Comparison of ENCODE assay signal across 1 cellular context in the genomic region with DNA sequence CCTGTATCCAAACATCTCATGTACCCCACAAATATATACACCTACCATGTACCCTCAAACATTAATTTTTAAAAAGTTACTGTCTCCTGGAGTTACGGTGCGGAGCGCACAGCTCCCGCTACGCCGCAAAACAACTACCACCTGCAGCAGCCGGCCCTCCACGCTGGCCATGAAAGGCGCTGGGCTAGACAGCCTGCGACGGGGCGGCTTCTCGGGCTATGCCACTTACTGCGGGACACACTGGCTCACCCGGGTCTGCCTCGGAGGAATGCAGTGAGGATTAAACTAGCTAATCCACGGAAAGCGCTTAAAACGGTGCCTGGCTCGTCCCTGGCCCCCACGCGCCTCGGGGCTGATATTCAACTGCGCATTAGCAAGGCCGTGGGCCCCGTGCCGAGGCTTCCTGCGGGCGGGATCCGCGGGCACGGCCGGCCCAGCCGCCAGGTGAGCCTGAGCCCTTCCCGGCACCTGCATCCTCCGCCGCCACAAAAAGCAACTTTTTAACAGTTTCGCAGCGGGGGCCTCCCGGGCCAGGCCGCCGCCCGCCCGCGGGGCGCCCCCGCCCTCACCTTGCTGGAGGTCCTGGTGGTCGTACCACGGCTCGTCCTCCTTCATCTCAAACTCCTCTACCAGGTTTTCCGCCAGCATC.
TF ChIP-seq lines count a peak whose summit lies in the region.

No MANE protein-coding gene starts in this region.

TF ChIP-seq in HepG2, 621 proteins besides CTCF, POLR2A, EP300 and RAD21 (continued from another document and continues in another):
- TF ChIP-seq, protein P1, sequence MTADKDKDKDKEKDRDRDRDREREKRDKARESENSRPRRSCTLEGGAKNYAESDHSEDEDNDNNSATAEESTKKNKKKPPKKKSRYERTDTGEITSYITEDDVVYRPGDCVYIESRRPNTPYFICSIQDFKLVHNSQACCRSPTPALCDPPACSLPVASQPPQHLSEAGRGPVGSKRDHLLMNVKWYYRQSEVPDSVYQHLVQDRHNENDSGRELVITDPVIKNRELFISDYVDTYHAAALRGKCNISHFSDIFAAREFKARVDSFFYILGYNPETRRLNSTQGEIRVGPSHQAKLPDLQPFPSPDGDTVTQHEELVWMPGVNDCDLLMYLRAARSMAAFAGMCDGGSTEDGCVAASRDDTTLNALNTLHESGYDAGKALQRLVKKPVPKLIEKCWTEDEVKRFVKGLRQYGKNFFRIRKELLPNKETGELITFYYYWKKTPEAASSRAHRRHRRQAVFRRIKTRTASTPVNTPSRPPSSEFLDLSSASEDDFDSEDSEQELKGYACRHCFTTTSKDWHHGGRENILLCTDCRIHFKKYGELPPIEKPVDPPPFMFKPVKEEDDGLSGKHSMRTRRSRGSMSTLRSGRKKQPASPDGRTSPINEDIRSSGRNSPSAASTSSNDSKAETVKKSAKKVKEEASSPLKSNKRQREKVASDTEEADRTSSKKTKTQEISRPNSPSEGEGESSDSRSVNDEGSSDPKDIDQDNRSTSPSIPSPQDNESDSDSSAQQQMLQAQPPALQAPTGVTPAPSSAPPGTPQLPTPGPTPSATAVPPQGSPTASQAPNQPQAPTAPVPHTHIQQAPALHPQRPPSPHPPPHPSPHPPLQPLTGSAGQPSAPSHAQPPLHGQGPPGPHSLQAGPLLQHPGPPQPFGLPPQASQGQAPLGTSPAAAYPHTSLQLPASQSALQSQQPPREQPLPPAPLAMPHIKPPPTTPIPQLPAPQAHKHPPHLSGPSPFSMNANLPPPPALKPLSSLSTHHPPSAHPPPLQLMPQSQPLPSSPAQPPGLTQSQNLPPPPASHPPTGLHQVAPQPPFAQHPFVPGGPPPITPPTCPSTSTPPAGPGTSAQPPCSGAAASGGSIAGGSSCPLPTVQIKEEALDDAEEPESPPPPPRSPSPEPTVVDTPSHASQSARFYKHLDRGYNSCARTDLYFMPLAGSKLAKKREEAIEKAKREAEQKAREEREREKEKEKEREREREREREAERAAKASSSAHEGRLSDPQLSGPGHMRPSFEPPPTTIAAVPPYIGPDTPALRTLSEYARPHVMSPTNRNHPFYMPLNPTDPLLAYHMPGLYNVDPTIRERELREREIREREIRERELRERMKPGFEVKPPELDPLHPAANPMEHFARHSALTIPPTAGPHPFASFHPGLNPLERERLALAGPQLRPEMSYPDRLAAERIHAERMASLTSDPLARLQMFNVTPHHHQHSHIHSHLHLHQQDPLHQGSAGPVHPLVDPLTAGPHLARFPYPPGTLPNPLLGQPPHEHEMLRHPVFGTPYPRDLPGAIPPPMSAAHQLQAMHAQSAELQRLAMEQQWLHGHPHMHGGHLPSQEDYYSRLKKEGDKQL (CRISPR knock-in tag; IDR thresholded peaks at IDR 0.05; ENCODE audit: low read depth): no peak
- no peak for TF ChIP-seq ZNF619 (CRISPR knock-in tag; IDR thresholded peaks at IDR 0.05)
- peak; percentile 46 for TF ChIP-seq PHF8 (CRISPR knock-in tag; IDR thresholded peaks at IDR 0.05)
- TF ChIP-seq NFE2 (CRISPR knock-in tag; IDR thresholded peaks at IDR 0.05): no peak
- 0 out of 2 replicates have a peak, but pooled peaks have one; percentile 60 for TF ChIP-seq NR0B2 (CRISPR knock-in tag; IDR thresholded peaks at IDR 0.05)
- TF ChIP-seq REL (CRISPR knock-in tag; conservative IDR thresholded peaks at IDR 0.05): peak; percentile 57; the same call in 1 of the 2 replicates
- peak; percentile 58; the same call in 1 of the 2 replicates for TF ChIP-seq KLF15 (CRISPR knock-in tag; IDR thresholded peaks at IDR 0.05; ENCODE audit: borderline replicate concordance)
- TF ChIP-seq ATF2 (CRISPR knock-in tag; IDR thresholded peaks at IDR 0.05): no peak
- TF ChIP-seq ZNF709 (CRISPR knock-in tag; IDR thresholded peaks at IDR 0.05): peak; percentile 88
- TF ChIP-seq RBM22 (optimal IDR thresholded peaks at IDR 0.05; ENCODE audit: low read length): no peak
- TF ChIP-seq ZNF629 (CRISPR knock-in tag; conservative IDR thresholded peaks at IDR 0.05): 0 out of 2 replicates have a peak, but pooled peaks have one; percentile 8
- peak; percentile 22; the same call in 1 of the 2 replicates for TF ChIP-seq ZNF253 (CRISPR knock-in tag; IDR thresholded peaks at IDR 0.05; ENCODE audit: borderline replicate concordance)
- peak; percentile 60; the same call in 1 of the 2 replicates for TF ChIP-seq ZNF564 (CRISPR knock-in tag; IDR thresholded peaks at IDR 0.05)
- no peak for TF ChIP-seq NONO (IDR thresholded peaks at IDR 0.05)
- peak; percentile 51; the same call in 1 of the 2 replicates for TF ChIP-seq NONO (CRISPR knock-in tag; conservative IDR thresholded peaks at IDR 0.05)
- 0 out of 2 replicates have a peak, but pooled peaks have one; percentile 70 for TF ChIP-seq ZNF296 (CRISPR knock-in tag; conservative IDR thresholded peaks at IDR 0.05)
- TF ChIP-seq NKX3-1 (CRISPR knock-in tag; IDR thresholded peaks at IDR 0.05): peak; percentile 81
- peak; percentile 67; the same call in 1 of the 2 replicates for TF ChIP-seq ZNF430 (CRISPR knock-in tag; IDR thresholded peaks at IDR 0.05)
- TF ChIP-seq MTF1 (CRISPR knock-in tag; IDR thresholded peaks at IDR 0.05): peak; percentile 38
- TF ChIP-seq ZNF773 (CRISPR knock-in tag; IDR thresholded peaks at IDR 0.05; ENCODE audit: borderline replicate concordance): 0 out of 2 replicates have a peak, but pooled peaks have one; percentile 47
- TF ChIP-seq ZNF777 (CRISPR knock-in tag; IDR thresholded peaks at IDR 0.05): peak; percentile 94
- TF ChIP-seq, protein P2, sequence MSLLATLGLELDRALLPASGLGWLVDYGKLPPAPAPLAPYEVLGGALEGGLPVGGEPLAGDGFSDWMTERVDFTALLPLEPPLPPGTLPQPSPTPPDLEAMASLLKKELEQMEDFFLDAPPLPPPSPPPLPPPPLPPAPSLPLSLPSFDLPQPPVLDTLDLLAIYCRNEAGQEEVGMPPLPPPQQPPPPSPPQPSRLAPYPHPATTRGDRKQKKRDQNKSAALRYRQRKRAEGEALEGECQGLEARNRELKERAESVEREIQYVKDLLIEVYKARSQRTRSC (CRISPR knock-in tag; IDR thresholded peaks at IDR 0.05; ENCODE audit: low read depth): peak; percentile 36; the same call in 1 of the 2 replicates
- TF ChIP-seq SNAI1 (CRISPR knock-in tag; IDR thresholded peaks at IDR 0.05; ENCODE audit: borderline replicate concordance): 0 out of 2 replicates have a peak, but pooled peaks have one; percentile 55
- no peak for TF ChIP-seq ZNF33A (CRISPR knock-in tag; IDR thresholded peaks at IDR 0.05; ENCODE audit: borderline replicate concordance)
- peak; percentile 26; the same call in 1 of the 2 replicates for TF ChIP-seq CREBL2 (CRISPR knock-in tag; IDR thresholded peaks at IDR 0.05; ENCODE audit: borderline replicate concordance)
- TF ChIP-seq, protein P3, sequence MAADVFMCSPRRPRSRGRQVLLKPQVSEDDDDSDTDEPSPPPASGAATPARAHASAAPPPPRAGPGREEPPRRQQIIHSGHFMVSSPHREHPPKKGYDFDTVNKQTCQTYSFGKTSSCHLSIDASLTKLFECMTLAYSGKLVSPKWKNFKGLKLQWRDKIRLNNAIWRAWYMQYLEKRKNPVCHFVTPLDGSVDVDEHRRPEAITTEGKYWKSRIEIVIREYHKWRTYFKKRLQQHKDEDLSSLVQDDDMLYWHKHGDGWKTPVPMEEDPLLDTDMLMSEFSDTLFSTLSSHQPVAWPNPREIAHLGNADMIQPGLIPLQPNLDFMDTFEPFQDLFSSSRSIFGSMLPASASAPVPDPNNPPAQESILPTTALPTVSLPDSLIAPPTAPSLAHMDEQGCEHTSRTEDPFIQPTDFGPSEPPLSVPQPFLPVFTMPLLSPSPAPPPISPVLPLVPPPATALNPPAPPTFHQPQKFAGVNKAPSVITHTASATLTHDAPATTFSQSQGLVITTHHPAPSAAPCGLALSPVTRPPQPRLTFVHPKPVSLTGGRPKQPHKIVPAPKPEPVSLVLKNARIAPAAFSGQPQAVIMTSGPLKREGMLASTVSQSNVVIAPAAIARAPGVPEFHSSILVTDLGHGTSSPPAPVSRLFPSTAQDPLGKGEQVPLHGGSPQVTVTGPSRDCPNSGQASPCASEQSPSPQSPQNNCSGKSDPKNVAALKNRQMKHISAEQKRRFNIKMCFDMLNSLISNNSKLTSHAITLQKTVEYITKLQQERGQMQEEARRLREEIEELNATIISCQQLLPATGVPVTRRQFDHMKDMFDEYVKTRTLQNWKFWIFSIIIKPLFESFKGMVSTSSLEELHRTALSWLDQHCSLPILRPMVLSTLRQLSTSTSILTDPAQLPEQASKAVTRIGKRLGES (CRISPR knock-in tag; IDR thresholded peaks at IDR 0.05; ENCODE audit: borderline replicate concordance): 0 out of 2 replicates have a peak, but pooled peaks have one; percentile 81
- TF ChIP-seq ZNF772 (CRISPR knock-in tag; IDR thresholded peaks at IDR 0.05): 0 out of 2 replicates have a peak, but pooled peaks have one; percentile 13
- peak; percentile 42; the same call in 1 of the 2 replicates for TF ChIP-seq ZNF143 (CRISPR knock-in tag; IDR thresholded peaks at IDR 0.05)
- peak; percentile 45; the same call in 1 of the 2 replicates for TF ChIP-seq ZNF263 (CRISPR knock-in tag; IDR thresholded peaks at IDR 0.05)
- TF ChIP-seq WIZ (CRISPR knock-in tag; IDR thresholded peaks at IDR 0.05): peak; percentile 82; the same call in 1 of the 2 replicates
- peak; percentile 61; the same call in 1 of the 2 replicates for TF ChIP-seq ZNF780A (CRISPR knock-in tag; IDR thresholded peaks at IDR 0.05)
- TF ChIP-seq NFKB2 (CRISPR knock-in tag; IDR thresholded peaks at IDR 0.05; ENCODE audit: borderline replicate concordance): peak; percentile 95
- TF ChIP-seq ZBTB38 (CRISPR knock-in tag; IDR thresholded peaks at IDR 0.05): no peak
- TF ChIP-seq HES4 (CRISPR knock-in tag; IDR thresholded peaks at IDR 0.05; ENCODE audit: borderline replicate concordance): peak; percentile 72; the same call in 1 of the 2 replicates
- TF ChIP-seq AKAP8 (CRISPR knock-in tag; IDR thresholded peaks at IDR 0.05): peak; percentile 83; the same call in 1 of the 2 replicates
- TF ChIP-seq CBX5 (CRISPR knock-in tag; IDR thresholded peaks at IDR 0.05; ENCODE audit: borderline replicate concordance): no peak
- TF ChIP-seq GMEB2 (CRISPR knock-in tag; IDR thresholded peaks at IDR 0.05; ENCODE audit: low read depth): no peak
- no peak for TF ChIP-seq CCAR2 (optimal IDR thresholded peaks at IDR 0.05; ENCODE audit: low read depth, low read length)
- peak; percentile 17; the same call in 1 of the 2 replicates for TF ChIP-seq REPIN1 (CRISPR knock-in tag; IDR thresholded peaks at IDR 0.05; ENCODE audit: borderline replicate concordance, low read depth)
- TF ChIP-seq ZNF251 (CRISPR knock-in tag; IDR thresholded peaks at IDR 0.05): no peak
- TF ChIP-seq FOXM1 (CRISPR knock-in tag; IDR thresholded peaks at IDR 0.05): no peak
- peak; percentile 35; the same call in 1 of the 2 replicates for TF ChIP-seq ZNF431 (CRISPR knock-in tag; IDR thresholded peaks at IDR 0.05; ENCODE audit: borderline replicate concordance, low read depth)
- no peak; the same call in 1 of the 2 replicates for TF ChIP-seq ZNF317 (CRISPR knock-in tag; IDR thresholded peaks at IDR 0.05)
- TF ChIP-seq CCDC6 (CRISPR knock-in tag; IDR thresholded peaks at IDR 0.05): peak; percentile 71; the same call in 1 of the 2 replicates
- TF ChIP-seq ZNF160 (CRISPR knock-in tag; IDR thresholded peaks at IDR 0.05): peak; percentile 54; the same call in 1 of the 2 replicates
- peak; percentile 62; the same call in 1 of the 2 replicates for TF ChIP-seq ZBTB2 (CRISPR knock-in tag; IDR thresholded peaks at IDR 0.05; ENCODE audit: low read depth)
